2 cellular contexts compared by ENCODE assay signal in the genomic region with DNA sequence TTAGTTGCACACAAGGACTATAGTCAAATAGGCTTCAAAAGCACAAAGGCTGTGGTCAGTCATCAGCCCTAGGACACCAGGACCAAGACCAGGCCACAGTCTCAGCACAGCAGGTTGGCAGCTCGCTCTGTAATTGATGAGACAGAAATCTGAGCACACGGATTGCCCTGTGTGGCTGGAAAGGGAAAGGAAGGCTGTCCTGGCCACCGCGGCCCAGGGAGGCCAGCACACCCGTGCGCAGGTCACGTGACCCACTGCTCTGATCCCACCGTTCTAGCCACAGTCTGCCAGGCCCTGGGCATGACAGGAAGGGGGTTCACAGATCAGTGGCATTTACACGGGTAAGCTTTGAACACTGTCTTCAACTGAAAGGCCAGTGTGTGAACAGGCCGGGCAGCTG.
TF ChIP-seq lines count a peak whose summit lies in the region.

No MANE protein-coding gene starts in this region.

TF ChIP-seq in IMR-90, 13 proteins besides CTCF, POLR2A, EP300 and RAD21:
- TF ChIP-seq BHLHE40 (IDR thresholded peaks at IDR 0.05; ENCODE audit: low read depth, low read length) = no peak

TF ChIP-seq in K562, 482 proteins besides CTCF, POLR2A, EP300 and RAD21:
- no peak for TF ChIP-seq STAG1 (CRISPR knock-in tag; IDR thresholded peaks at IDR 0.05; ENCODE audit: borderline replicate concordance)
- TF ChIP-seq, protein P1, sequence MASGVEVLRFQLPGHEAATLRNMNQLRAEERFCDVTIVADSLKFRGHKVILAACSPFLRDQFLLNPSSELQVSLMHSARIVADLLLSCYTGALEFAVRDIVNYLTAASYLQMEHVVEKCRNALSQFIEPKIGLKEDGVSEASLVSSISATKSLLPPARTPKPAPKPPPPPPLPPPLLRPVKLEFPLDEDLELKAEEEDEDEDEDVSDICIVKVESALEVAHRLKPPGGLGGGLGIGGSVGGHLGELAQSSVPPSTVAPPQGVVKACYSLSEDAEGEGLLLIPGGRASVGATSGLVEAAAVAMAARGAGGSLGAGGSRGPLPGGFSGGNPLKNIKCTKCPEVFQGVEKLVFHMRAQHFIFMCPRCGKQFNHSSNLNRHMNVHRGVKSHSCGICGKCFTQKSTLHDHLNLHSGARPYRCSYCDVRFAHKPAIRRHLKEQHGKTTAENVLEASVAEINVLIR (CRISPR knock-in tag; IDR thresholded peaks at IDR 0.05) = no peak
- 0 out of 2 replicates have a peak, but pooled peaks have one; percentile 36 for TF ChIP-seq IRF2 (CRISPR knock-in tag; IDR thresholded peaks at IDR 0.05)
- TF ChIP-seq, protein P2, sequence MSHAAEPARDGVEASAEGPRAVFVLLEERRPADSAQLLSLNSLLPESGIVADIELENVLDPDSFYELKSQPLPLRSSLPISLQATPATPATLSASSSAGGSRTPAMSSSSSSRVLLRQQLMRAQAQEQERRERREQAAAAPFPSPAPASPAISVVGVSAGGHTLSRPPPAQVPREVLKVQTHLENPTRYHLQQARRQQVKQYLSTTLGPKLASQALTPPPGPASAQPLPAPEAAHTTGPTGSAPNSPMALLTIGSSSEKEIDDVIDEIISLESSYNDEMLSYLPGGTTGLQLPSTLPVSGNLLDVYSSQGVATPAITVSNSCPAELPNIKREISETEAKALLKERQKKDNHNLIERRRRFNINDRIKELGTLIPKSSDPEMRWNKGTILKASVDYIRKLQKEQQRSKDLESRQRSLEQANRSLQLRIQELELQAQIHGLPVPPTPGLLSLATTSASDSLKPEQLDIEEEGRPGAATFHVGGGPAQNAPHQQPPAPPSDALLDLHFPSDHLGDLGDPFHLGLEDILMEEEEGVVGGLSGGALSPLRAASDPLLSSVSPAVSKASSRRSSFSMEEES (CRISPR knock-in tag; IDR thresholded peaks at IDR 0.05) = peak; percentile 40
TF ChIP-seq in K562: peak in this region for 2.
